ENCODE assay signal across 34 cellular contexts in the genomic region with DNA sequence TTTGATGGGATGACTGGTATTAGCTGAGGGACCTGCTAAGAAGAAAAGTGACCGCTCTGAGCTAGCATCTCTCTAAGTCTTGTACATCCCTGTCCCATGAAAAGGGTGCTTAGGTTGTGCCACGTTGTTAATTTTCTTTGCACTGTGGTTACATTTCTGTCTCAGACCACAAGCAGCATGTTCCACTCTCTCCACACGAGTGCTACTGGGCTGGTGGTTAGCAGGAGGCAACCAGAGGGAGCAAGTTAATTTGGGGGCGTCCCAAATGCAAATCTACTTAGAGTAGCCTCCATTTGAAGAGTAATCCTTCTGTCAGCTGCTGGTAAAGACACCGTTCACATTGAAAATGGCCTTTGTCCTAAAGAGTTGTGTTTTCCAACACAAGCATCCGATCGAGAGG. TPM values are rescaled to one million over a fixed set of nuclear protein-coding genes. Genes with fewer than 3 reads are reported as not detected.
DNase-seq lines count a peak whose midpoint lies in the region; ATAC-seq and TF ChIP-seq lines count a peak whose summit lies in the region.
"Had no signal": no experiment of that assay in that cellular context is flagged by ENCODE, and none has a peak within 500 bp of the region (broad histone marks: within the 10 kb centered on the region; RNA-seq: fewer than 3 reads in every experiment).

No MANE protein-coding gene starts in this region.

- no peak for TF ChIP-seq POLR2A in NB4 (IDR thresholded peaks at IDR 0.05; ENCODE audit: extremely low read depth, insufficient read length)

- POLR2A ChIA-PET in activated CD4-positive, alpha-beta T cell treated with anti-CD3 and anti-CD28 coated beads, Interleukin-2, amount 10 ng/mL, durations not matched to agents 7 days and 5 days (lab: Charles Lee), result no interaction called here

- no peaks in the 10 kb centered on the region for H3K36me3 ChIP-seq in DND-41 (ENCODE audit: insufficient read depth, low read length)
- H3K36me3 ChIP-seq in mammary epithelial cell (ENCODE audit: insufficient read depth, low read length), result no peaks in the 10 kb centered on the region
- H3K36me3 ChIP-seq: heart left ventricle, lower lobe of right lung, pancreas, stomach, tibial artery had no signal

- H3K4me3 ChIP-seq in DND-41 (ENCODE audit: low read depth in 1 of 2, low read length in 2 of 2), result no peak overlapping the region
- H3K4me3 ChIP-seq in NB4 (ENCODE audit: low read depth, low read length), result no peak overlapping the region
- H3K4me3 ChIP-seq in mammary epithelial cell (replicated peaks in 1 of 3; ENCODE audit: insufficient read depth in 1 of 3, low read depth in 2 of 3, low read length in 3 of 3), result no peak overlapping the region
- H3K4me3 ChIP-seq: heart left ventricle, lower lobe of right lung, mucosa of descending colon, pancreas, SK-N-MC, stomach, tibial artery had no signal

- H3K27ac ChIP-seq in DND-41 (ENCODE audit: low read length) (no peak overlapping the region), mammary epithelial cell (ENCODE audit: insufficient read depth, low read depth, low read length) (no peak overlapping the region)
- H3K27ac ChIP-seq: heart left ventricle, lower lobe of right lung, pancreas, SK-N-MC, stomach, tibial artery had no signal

- peaks cover 8% of the 10 kb centered on the region; the same call in 1 of the 2 replicates for H3K4me1 ChIP-seq in DND-41 (ENCODE audit: insufficient read depth, low read length)
- no peaks in the 10 kb centered on the region for H3K4me1 ChIP-seq in mammary epithelial cell (ENCODE audit: insufficient read depth, low read length)
- H3K4me1 ChIP-seq: tibial artery had no signal

- H3K79me2 ChIP-seq in DND-41 (ENCODE audit: insufficient read depth, low read length) (no peaks in the 10 kb centered on the region), mammary epithelial cell (ENCODE audit: insufficient read depth, low read length) (no peaks in the 10 kb centered on the region)

- peaks cover 6% of the 10 kb centered on the region for H3K36me3 Mint-ChIP-seq in activated CD4-positive, alpha-beta T cell treated with anti-CD3 and anti-CD28 coated beads, Interleukin-2, amount 10 ng/mL, durations not matched to agents 7 days and 5 days (ENCODE audit: low read depth)
- H3K36me3 Mint-ChIP-seq in natural killer cell, result no peaks in the 10 kb centered on the region
- no peaks in the 10 kb centered on the region for H3K36me3 Mint-ChIP-seq in HFFc6 (ENCODE audit: low read depth)

- ATAC-seq in DND-41 (ENCODE audit: insufficient read depth, low read depth), result peak; percentile 62; the same call in 2 of the 3 replicates
- ATAC-seq in natural killer cell, result peak in 2 of 3 donors; percentile 2 to 23
- ATAC-seq in sciatic nerve, result no peak
- ATAC-seq: activated CD4-positive, CD25-positive, alpha-beta regulatory T cell treated with anti-CD3 and anti-CD28 coated beads, Interleukin-2, amount 50 U/mL, for 24 hours; esophagus mucosa; heart left ventricle; lower lobe of right lung; mucosa of descending colon; pancreas had no signal

- dilution Hi-C loops in mammary epithelial cell (cut with HindIII; ENCODE audit: low sequenced_read_pairs), result no loop called here

- no peak for TF ChIP-seq CTCF in DND-41 (IDR thresholded peaks at IDR 0.05; ENCODE audit: borderline replicate concordance, extremely low read depth, low read length, poor library complexity, severe bottlenecking)
- TF ChIP-seq CTCF in NB4 (IDR thresholded peaks at IDR 0.05; ENCODE audit: low read depth, low read length), result no peak
- TF ChIP-seq CTCF in natural killer cell (IDR thresholded peaks at IDR 0.05), result no peak
- TF ChIP-seq CTCF in HFFc6 (IDR thresholded peaks at IDR 0.05), result no peak
- no peak for TF ChIP-seq CTCF in mammary epithelial cell (conservative IDR thresholded peaks at IDR 0.05 in 1 of 2, IDR thresholded peaks at IDR 0.05 in 1 of 2; ENCODE audit: extremely low read depth in 1 of 2, insufficient read depth in 1 of 2, low read depth in 1 of 2, low read length in 2 of 2)

- H3K9me3 ChIP-seq in DND-41 (ENCODE audit: insufficient read depth, low read length, severe bottlenecking) (no peaks in the 10 kb centered on the region), mammary epithelial cell (replicated peaks; ENCODE audit: insufficient read depth, low read length) (no peaks in the 10 kb centered on the region)
- H3K9me3 ChIP-seq: heart left ventricle, lower lobe of right lung, mucosa of descending colon, pancreas, stomach, tibial artery had no signal

- peak; percentile 23 for DNase-seq in activated CD4-positive, alpha-beta T cell treated with anti-CD3 and anti-CD28 coated beads, Interleukin-2, amount 10 ng/mL, durations not matched to agents 7 days and 5 days
- DNase-seq in activated CD4-positive, alpha-beta T cell treated with anti-CD3 and anti-CD28 coated beads, Interleukin-2, amount 50 U/mL, for 48 hours, result no peak
- no peak for DNase-seq in DND-41
- peak; percentile 22 for DNase-seq in NB4 (ENCODE audit: low read depth)
- DNase-seq in natural killer cell, result peak; percentile 25
- no peak for DNase-seq in HFFc6
- no peak for DNase-seq in sciatic nerve (ENCODE audit: low spot score)
- no peak for DNase-seq in mammary epithelial cell
- DNase-seq: activated CD8-positive, alpha-beta memory T cell treated with anti-CD3 and anti-CD28 coated beads, Interleukin-2, amount 50 U/mL, for 48 hours; DMS153; endodermal cell; foreskin fibroblast; H9; heart left ventricle; kidney glomerular epithelial cell; lower lobe of right lung; mucosa of descending colon; NCI-H1436; NCI-H345; NCI-H774; pancreas; retina; small intestine; stomach; tibial artery had no signal

- in situ Hi-C loops in mammary epithelial cell (cut with MboI; ENCODE audit: low sequenced_read_pairs in 2 of 2), result no loop called here

- H3K4me3 Mint-ChIP-seq in activated CD4-positive, alpha-beta T cell treated with anti-CD3 and anti-CD28 coated beads, Interleukin-2, amount 10 ng/mL, durations not matched to agents 7 days and 5 days, result no peak overlapping the region
- H3K4me3 Mint-ChIP-seq in natural killer cell (no peak overlapping the region), HFFc6 (no peak overlapping the region)
- H3K4me3 Mint-ChIP-seq: B cell; central memory CD8-positive, alpha-beta T cell; dendritic cell treated with granulocyte-macrophage colony-stimulating factor and Interleukin-4, amounts not matched to agents 40 ng/mL and 50 ng/mL, for 4 days; endodermal cell; H9; neural crest cell; T-helper 1 cell treated with Interleukin-12 subunit alpha and Interleukin-12 subunit beta and Interleukin-4 antibody, amounts not matched to agents 30 μg/mL and 1 μg/mL, for 36 hours had no signal

- no peaks in the 10 kb centered on the region for H3K27me3 Mint-ChIP-seq in activated CD4-positive, alpha-beta T cell treated with anti-CD3 and anti-CD28 coated beads, Interleukin-2, amount 10 ng/mL, durations not matched to agents 7 days and 5 days
- H3K27me3 Mint-ChIP-seq in natural killer cell (ENCODE audit: low read depth in 2 of 2), result no peaks in the 10 kb centered on the region
- H3K27me3 Mint-ChIP-seq in HFFc6 (ENCODE audit: insufficient read depth), result peaks cover 20% of the 10 kb centered on the region
- H3K27me3 Mint-ChIP-seq: B cell; central memory CD8-positive, alpha-beta T cell had no signal

- H3K9me3 Mint-ChIP-seq in activated CD4-positive, alpha-beta T cell treated with anti-CD3 and anti-CD28 coated beads, Interleukin-2, amount 10 ng/mL, durations not matched to agents 7 days and 5 days, result no peaks in the 10 kb centered on the region
- H3K9me3 Mint-ChIP-seq in natural killer cell (no peaks in the 10 kb centered on the region), HFFc6 (no peaks in the 10 kb centered on the region)
- H3K9me3 Mint-ChIP-seq: central memory CD8-positive, alpha-beta T cell; dendritic cell treated with granulocyte-macrophage colony-stimulating factor and Interleukin-4, amounts not matched to agents 40 ng/mL and 50 ng/mL, for 4 days; endodermal cell; H9; neural crest cell; T-helper 1 cell treated with Interleukin-12 subunit alpha and Interleukin-12 subunit beta and Interleukin-4 antibody, amounts not matched to agents 30 μg/mL and 1 μg/mL, for 36 hours had no signal

- H3K27ac Mint-ChIP-seq in activated CD4-positive, alpha-beta T cell treated with anti-CD3 and anti-CD28 coated beads, Interleukin-2, amount 10 ng/mL, durations not matched to agents 7 days and 5 days, result no peak overlapping the region
- H3K27ac Mint-ChIP-seq in natural killer cell (peak overlapping the region in 1 of 2 donors; percentile 14), HFFc6 (no peak overlapping the region)
- H3K27ac Mint-ChIP-seq: B cell; dendritic cell treated with granulocyte-macrophage colony-stimulating factor and Interleukin-4, amounts not matched to agents 40 ng/mL and 50 ng/mL, for 4 days; endodermal cell; H9; T-helper 1 cell treated with Interleukin-12 subunit alpha and Interleukin-12 subunit beta and Interleukin-4 antibody, amounts not matched to agents 30 μg/mL and 1 μg/mL, for 36 hours had no signal

- H3K9ac ChIP-seq in DND-41 (ENCODE audit: low read depth, low read length) (no peak overlapping the region), mammary epithelial cell (ENCODE audit: insufficient read depth, low read length) (no peak overlapping the region)

- CTCF ChIA-PET in activated CD4-positive, alpha-beta T cell treated with anti-CD3 and anti-CD28 coated beads, Interleukin-2, amount 10 ng/mL, durations not matched to agents 7 days and 5 days (lab: Charles Lee), result interaction anchor here (2.7 kb wide), 1 partner anchor 20 kb away, joined by 12 read pairs; no protein-coding TSS in a partner anchor
- CTCF ChIA-PET in mammary epithelial cell (lab: Charles Lee; ENCODE audit: low non-redundant PET), result no interaction called here

- H2AFZ ChIP-seq in DND-41 (ENCODE audit: low read depth, low read length) (no peak overlapping the region), mammary epithelial cell (ENCODE audit: low read depth, low read length) (no peak overlapping the region)

- no peak overlapping the region for H3K4me2 ChIP-seq in DND-41 (ENCODE audit: insufficient read depth, low read length)
- no peak overlapping the region for H3K4me2 ChIP-seq in mammary epithelial cell (ENCODE audit: insufficient read depth, low read depth, low read length)

- no peaks in the 10 kb centered on the region for H3K27me3 ChIP-seq in DND-41 (ENCODE audit: insufficient read depth, low read length, poor library complexity)
- H3K27me3 ChIP-seq in mammary epithelial cell (ENCODE audit: insufficient read depth, low read length), result no peaks in the 10 kb centered on the region
- H3K27me3 ChIP-seq: pancreas had no signal

- H4K20me1 ChIP-seq in DND-41 (ENCODE audit: insufficient read depth, low read length), result no peaks in the 10 kb centered on the region
- no peaks in the 10 kb centered on the region for H4K20me1 ChIP-seq in mammary epithelial cell (ENCODE audit: insufficient read depth, low read length)

- intact Hi-C loops in natural killer cell (cut with micrococcal nuclease) (loop anchor here (10.0 kb wide), 1 partner anchor 1267 kb away; the partner anchor contains the start of genes CEP57L1 and SESN1), sciatic nerve (cut with DNase I) (no loop called here), mammary epithelial cell (cut with micrococcal nuclease) (no loop called here)

- 88% methylated on average over 7 of the region's 7 CpGs for WGBS in mammary epithelial cell (ENCODE audit: low coverage, missing lambda C conversion rate)

- peaks cover 40% of the 10 kb centered on the region for H3K4me1 Mint-ChIP-seq in activated CD4-positive, alpha-beta T cell treated with anti-CD3 and anti-CD28 coated beads, Interleukin-2, amount 10 ng/mL, durations not matched to agents 7 days and 5 days
- peaks cover 34 to 40% of the 10 kb centered on the region in 2 donors for H3K4me1 Mint-ChIP-seq in natural killer cell
- no peaks in the 10 kb centered on the region for H3K4me1 Mint-ChIP-seq in HFFc6 (ENCODE audit: low read depth)
- H3K4me1 Mint-ChIP-seq: endodermal cell had no signal

- no TSS peak for BruUV-seq in mammary epithelial cell (replicated peaks; lab: Mats Ljungman, UMichigan)

RNA-seq across cellular contexts. Expression of gene SCML4, which starts 3.4 kb away (rescaled TPM):
- 10 to 100 TPM; 46.5 to 49.7 TPM for total RNA-seq in activated CD4-positive, alpha-beta T cell treated with anti-CD3 and anti-CD28 coated beads, Interleukin-2, amount 10 ng/mL, durations not matched to agents 7 days and 5 days
- 10 to 100 TPM; 32.6 to 59.9 (median 56.8) TPM for total RNA-seq in natural killer cell
- not detected for total RNA-seq in HFFc6 (2021; fragmentation: NEBNext Ultra II Directional; extraction: Animal tissue kit (Norgen Biotek cat#: 25700))
- total RNA-seq in sciatic nerve, result 0.80 TPM
- not detected for total RNA-seq in mammary epithelial cell
- polyA plus RNA-seq in mammary epithelial cell, result not detected
- not detected for polyA minus RNA-seq in mammary epithelial cell
- total RNA-seq: endodermal cell, H9, MCF 10A had no signal

Comparison
In these comparisons a context has a peak if more than half of its experiments do, and no peak if none do; other contexts are left out.
1. DNase-seq: peak in activated CD4-positive, alpha-beta T cell treated with anti-CD3 and anti-CD28 coated beads, Interleukin-2, amount 10 ng/mL, durations not matched to agents 7 days and 5 days (single experiment), NB4 (single experiment) and natural killer cell (single experiment); none in activated CD4-positive, alpha-beta T cell treated with anti-CD3 and anti-CD28 coated beads, Interleukin-2, amount 50 U/mL, for 48 hours (0 of 2), DND-41 (single experiment), HFFc6 (single experiment), sciatic nerve (single experiment) and mammary epithelial cell (single experiment).
2. RNA of gene SCML4, which starts 3.4 kb away (total RNA-seq): 32.6 to 59.9 TPM in natural killer cell and 46.5 to 49.7 TPM in activated CD4-positive, alpha-beta T cell treated with anti-CD3 and anti-CD28 coated beads, Interleukin-2, amount 10 ng/mL, durations not matched to agents 7 days and 5 days; 0.80 TPM in sciatic nerve (single experiment), not detected in HFFc6 and not detected in mammary epithelial cell; every median in the first group is over 10 times any median in the second.